Comparison of ENCODE assay signal across 13 cellular contexts in genomic region chr14:105855893-105856675, GRCh38.
A peak's percentile ranks its signal among the peaks of the same experiment; 100 is the strongest.
DNase-seq lines count a peak whose midpoint lies in the region; ATAC-seq and TF ChIP-seq lines count a peak whose summit lies in the region.
"Had no signal": no experiment of that assay in that cellular context is flagged by ENCODE, and none has a peak within 500 bp of the region (broad histone marks: within the 10 kb centered on the region; RNA-seq: fewer than 3 reads in every experiment).

No MANE protein-coding gene starts in this region.

- no peak overlapping the region for H2AFZ ChIP-seq in H9 (ENCODE audit: low read length)

- H3K4me3 Mint-ChIP-seq in activated CD4-positive, alpha-beta T cell treated with anti-CD3 and anti-CD28 coated beads, Interleukin-2, amount 10 ng/mL, durations not matched to agents 7 days and 5 days = peak overlapping the region; percentile 70
- no peak overlapping the region for H3K4me3 Mint-ChIP-seq in H9
- peak overlapping the region; percentile 30 for H3K4me3 Mint-ChIP-seq in stimulated activated effector memory CD8-positive, alpha-beta T cell treated with anti-CD3 and anti-CD28 coated beads, Interleukin-12 subunit alpha, Interleukin-12 subunit beta, amount 100 ng/mL, for 72 hours

- no peaks in the 10 kb centered on the region for H3K9me3 Mint-ChIP-seq in activated CD4-positive, alpha-beta T cell treated with anti-CD3 and anti-CD28 coated beads, Interleukin-2, amount 10 ng/mL, durations not matched to agents 7 days and 5 days
- H3K9me3 Mint-ChIP-seq in H9 = peaks cover 88 to 97% of the 10 kb centered on the region in 2 experiments
- H3K9me3 Mint-ChIP-seq in stimulated activated effector memory CD8-positive, alpha-beta T cell treated with anti-CD3 and anti-CD28 coated beads, Interleukin-12 subunit alpha, Interleukin-12 subunit beta, amount 100 ng/mL, for 72 hours = no peaks in the 10 kb centered on the region

- H3K4me3 ChIP-seq in coronary artery = no peak overlapping the region
- H3K4me3 ChIP-seq: cardiac muscle cell, thoracic aorta had no signal

- H4K20me1 ChIP-seq in H9 (ENCODE audit: control insufficient read depth, insufficient read depth, insufficient read length) = no peaks in the 10 kb centered on the region

- no CpG with 5 or more reads among the region's 28 CpGs for WGBS in H9 (ENCODE audit: extremely low coverage, insufficient read length, low lambda C conversion rate)

- H2BK12ac ChIP-seq in H9 (ENCODE audit: insufficient read length, low read depth, low read length) = no peak overlapping the region

- H3K27me3 ChIP-seq in H9 (ENCODE audit: insufficient read depth, low read length) = no peaks in the 10 kb centered on the region
- H3K27me3 ChIP-seq: cardiac muscle cell had no signal

- H2BK120ac ChIP-seq in H9 (ENCODE audit: low read depth, low read length, poor library complexity, severe bottlenecking) = no peak overlapping the region

- DNase-seq in activated CD4-positive, alpha-beta T cell treated with anti-CD3 and anti-CD28 coated beads, Interleukin-2, amount 10 ng/mL, durations not matched to agents 7 days and 5 days = peak; percentile 5
- no peak for DNase-seq in activated CD4-positive, alpha-beta T cell treated with anti-CD3 and anti-CD28 coated beads, Interleukin-2, amount 50 U/mL, for 4 hours
- peak; percentile 14 for DNase-seq in H9
- peak; percentile 47 for DNase-seq in coronary artery (ENCODE audit: low spot score)
- peak in 1 of 2 donors; percentile 44 for DNase-seq in stimulated activated effector memory CD8-positive, alpha-beta T cell treated with anti-CD3 and anti-CD28 coated beads, Interleukin-12 subunit alpha, Interleukin-12 subunit beta, amount 100 ng/mL, for 72 hours (ENCODE audit: low spot score in 2 of 2)
- DNase-seq in nucleus accumbens (lab: John Stamatoyannopoulos, UW) = no peak
- DNase-seq in NCI-H2196 (lab: John Stamatoyannopoulos, UW; ENCODE audit: unreplicated experiment) = no peak
- DNase-seq in NCI-H1092 treated with DMSO at 0.1 percent for 48 hours (lab: John Stamatoyannopoulos, UW) = no peak
- DNase-seq: midbrain, MV-4-11, NCI-H526 treated with DMSO at 0.1 percent for 48 hours had no signal

- H3K4me1 Mint-ChIP-seq in activated CD4-positive, alpha-beta T cell treated with anti-CD3 and anti-CD28 coated beads, Interleukin-2, amount 10 ng/mL, durations not matched to agents 7 days and 5 days = peaks cover 59% of the 10 kb centered on the region
- no peaks in the 10 kb centered on the region for H3K4me1 Mint-ChIP-seq in H9
- peaks cover 20% of the 10 kb centered on the region for H3K4me1 Mint-ChIP-seq in stimulated activated effector memory CD8-positive, alpha-beta T cell treated with anti-CD3 and anti-CD28 coated beads, Interleukin-12 subunit alpha, Interleukin-12 subunit beta, amount 100 ng/mL, for 72 hours

- H3K79me1 ChIP-seq in H9 (ENCODE audit: insufficient read depth, low read depth, low read length, poor library complexity, severe bottlenecking) = no peaks in the 10 kb centered on the region

- H3K18ac ChIP-seq in H9 (ENCODE audit: insufficient read length, low read depth, low read length) = no peak overlapping the region

- H3T11ph ChIP-seq in H9 (ENCODE audit: low read length) = no peak overlapping the region

- no peak overlapping the region for H3K56ac ChIP-seq in H9 (ENCODE audit: insufficient read length, low read depth, low read length)

- CTCF ChIA-PET in activated CD4-positive, alpha-beta T cell treated with anti-CD3 and anti-CD28 coated beads, Interleukin-2, amount 10 ng/mL, durations not matched to agents 7 days and 5 days (lab: Charles Lee) = interaction anchor here (0.6 kb wide), 1 partner anchor 1847 kb away, joined by 3 read pairs; no protein-coding TSS in a partner anchor

- H3K27ac Mint-ChIP-seq in activated CD4-positive, alpha-beta T cell treated with anti-CD3 and anti-CD28 coated beads, Interleukin-2, amount 10 ng/mL, durations not matched to agents 7 days and 5 days = peak overlapping the region; percentile 93
- H3K27ac Mint-ChIP-seq in H9 = no peak overlapping the region
- peak overlapping the region; percentile 56 for H3K27ac Mint-ChIP-seq in stimulated activated effector memory CD8-positive, alpha-beta T cell treated with anti-CD3 and anti-CD28 coated beads, Interleukin-12 subunit alpha, Interleukin-12 subunit beta, amount 100 ng/mL, for 72 hours

- TF ChIP-seq CTCF in H9 (conservative IDR thresholded peaks at IDR 0.05) (no peak), coronary artery (IDR thresholded peaks at IDR 0.05) (no peak)

- no peak overlapping the region for H2BK20ac ChIP-seq in H9 (ENCODE audit: low read depth, low read length, poor library complexity, severe bottlenecking)

- no peaks in the 10 kb centered on the region for H3K23me2 ChIP-seq in H9 (ENCODE audit: insufficient read length, low read depth, low read length, poor library complexity, severe bottlenecking)

- no peak overlapping the region for H3K27ac ChIP-seq in H9 (ENCODE audit: insufficient read length, low read depth, low read length)
- no peak overlapping the region for H3K27ac ChIP-seq in coronary artery
- H3K27ac ChIP-seq: cardiac muscle cell, thoracic aorta had no signal

- H3K79me2 ChIP-seq in H9 (ENCODE audit: insufficient read depth, low read length) = no peaks in the 10 kb centered on the region

- H3K4me2 ChIP-seq in H9 (ENCODE audit: insufficient read depth, insufficient read length, low read length) = no peak overlapping the region

- no peak overlapping the region for H2BK5ac ChIP-seq in H9 (ENCODE audit: insufficient read length, low read length)

- H3K23ac ChIP-seq in H9 (ENCODE audit: insufficient read length, low read depth, low read length) = no peak overlapping the region

- peaks cover 98% of the 10 kb centered on the region for H3K9me3 ChIP-seq in H9 (ENCODE audit: control insufficient read depth, low read depth, low read length)
- H3K9me3 ChIP-seq: thoracic aorta had no signal

- H2BK15ac ChIP-seq in H9 (ENCODE audit: low read depth, low read length) = no peak overlapping the region

- H3K36me3 Mint-ChIP-seq in activated CD4-positive, alpha-beta T cell treated with anti-CD3 and anti-CD28 coated beads, Interleukin-2, amount 10 ng/mL, durations not matched to agents 7 days and 5 days (ENCODE audit: low read depth) = peaks cover 16% of the 10 kb centered on the region
- H3K36me3 Mint-ChIP-seq in H9 (ENCODE audit: insufficient read depth in 1 of 3, low read depth in 3 of 3) = peaks cover 15 to 20% (median 18%) of the 10 kb centered on the region in 3 experiments; a peak in 6 of 7 replicates
- peaks cover 25% of the 10 kb centered on the region for H3K36me3 Mint-ChIP-seq in stimulated activated effector memory CD8-positive, alpha-beta T cell treated with anti-CD3 and anti-CD28 coated beads, Interleukin-12 subunit alpha, Interleukin-12 subunit beta, amount 100 ng/mL, for 72 hours

- no peak overlapping the region for H4K8ac ChIP-seq in H9 (replicated peaks; ENCODE audit: insufficient read length, low read depth, low read length)

- H3K27me3 Mint-ChIP-seq in activated CD4-positive, alpha-beta T cell treated with anti-CD3 and anti-CD28 coated beads, Interleukin-2, amount 10 ng/mL, durations not matched to agents 7 days and 5 days = no peaks in the 10 kb centered on the region
- H3K27me3 Mint-ChIP-seq in H9 (ENCODE audit: low read depth) = peaks cover 5% of the 10 kb centered on the region

- POLR2A ChIA-PET in activated CD4-positive, alpha-beta T cell treated with anti-CD3 and anti-CD28 coated beads, Interleukin-2, amount 10 ng/mL, durations not matched to agents 7 days and 5 days (lab: Charles Lee) = no interaction called here

- no peak overlapping the region for H3K14ac ChIP-seq in H9 (ENCODE audit: insufficient read depth, low read length)

- no peak overlapping the region for H4K91ac ChIP-seq in H9 (ENCODE audit: insufficient read length, low read depth, low read length)

- no peak overlapping the region for H3K4ac ChIP-seq in H9 (ENCODE audit: low read depth, low read length)

- H3K9ac ChIP-seq in H9 (ENCODE audit: extremely low read depth, insufficient read length, low read length) = no peak overlapping the region

- no peak for ATAC-seq in stimulated activated effector memory CD8-positive, alpha-beta T cell treated with anti-CD3 and anti-CD28 coated beads, Interleukin-12 subunit alpha, Interleukin-12 subunit beta, amount 100 ng/mL, for 72 hours

- no peak overlapping the region for H2AK5ac ChIP-seq in H9 (ENCODE audit: insufficient read length, low read length)

- H4K5ac ChIP-seq in H9 (ENCODE audit: insufficient read length, low read depth, low read length) = no peak overlapping the region

- no peaks in the 10 kb centered on the region for H3K4me1 ChIP-seq in H9 (ENCODE audit: insufficient read depth, low read length)

Comparison
In these comparisons a context has a peak if more than half of its experiments do, and no peak if none do; other contexts are left out.
1. DNase-seq: peak in activated CD4-positive, alpha-beta T cell treated with anti-CD3 and anti-CD28 coated beads, Interleukin-2, amount 10 ng/mL, durations not matched to agents 7 days and 5 days (single experiment), H9 (single experiment) and coronary artery (single experiment); none in activated CD4-positive, alpha-beta T cell treated with anti-CD3 and anti-CD28 coated beads, Interleukin-2, amount 50 U/mL, for 4 hours (0 of 2), nucleus accumbens (0 of 56), NCI-H2196 (single experiment) and NCI-H1092 treated with DMSO at 0.1 percent for 48 hours (single experiment).
2. H3K27ac Mint-ChIP-seq: peak in activated CD4-positive, alpha-beta T cell treated with anti-CD3 and anti-CD28 coated beads, Interleukin-2, amount 10 ng/mL, durations not matched to agents 7 days and 5 days (single experiment) and stimulated activated effector memory CD8-positive, alpha-beta T cell treated with anti-CD3 and anti-CD28 coated beads, Interleukin-12 subunit alpha, Interleukin-12 subunit beta, amount 100 ng/mL, for 72 hours (single experiment); none in H9 (0 of 3).
3. H3K4me3 Mint-ChIP-seq: peak in activated CD4-positive, alpha-beta T cell treated with anti-CD3 and anti-CD28 coated beads, Interleukin-2, amount 10 ng/mL, durations not matched to agents 7 days and 5 days (single experiment) and stimulated activated effector memory CD8-positive, alpha-beta T cell treated with anti-CD3 and anti-CD28 coated beads, Interleukin-12 subunit alpha, Interleukin-12 subunit beta, amount 100 ng/mL, for 72 hours (single experiment); none in H9 (0 of 2).